ENCODE assay signal across 8 cellular contexts in the genomic region with DNA sequence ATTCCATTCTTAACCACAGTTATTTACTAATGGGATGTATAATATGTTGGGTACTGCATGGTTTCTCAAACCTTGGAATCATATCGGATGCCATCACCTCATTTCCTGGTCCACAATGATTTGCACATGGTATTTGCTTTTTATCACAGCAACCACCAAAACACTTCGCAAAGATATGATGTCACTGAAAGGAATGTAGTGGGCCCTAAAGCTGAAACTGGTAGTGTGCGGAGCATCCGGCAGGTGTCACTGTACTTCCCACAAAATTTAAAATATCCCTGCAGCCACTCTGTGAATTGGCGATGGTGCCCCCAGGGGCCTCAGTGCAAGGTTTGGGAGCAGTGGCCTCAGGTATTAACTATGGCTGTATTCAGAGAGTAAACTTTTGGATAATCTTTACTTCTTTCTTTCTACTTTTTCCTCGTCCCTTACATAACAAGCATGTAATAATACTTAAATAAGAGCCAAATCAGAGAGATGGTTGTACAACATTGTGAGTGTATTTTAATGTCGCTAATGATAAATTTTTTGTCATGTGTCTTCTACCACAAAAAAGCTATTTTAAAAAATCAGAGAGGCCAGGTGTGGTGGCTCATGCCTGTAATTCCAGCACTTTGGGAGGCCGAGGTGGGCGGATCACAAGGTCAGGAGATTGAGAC.
DNase-seq lines count a peak whose midpoint lies in the region; ATAC-seq and TF ChIP-seq lines count a peak whose summit lies in the region.

No MANE protein-coding gene starts in this region.

- no peaks in the 10 kb centered on the region for H3K36me3 ChIP-seq in PC-9 (ENCODE audit: low read depth)
- H3K36me3 ChIP-seq in esophagus muscularis mucosa: no peaks in the 10 kb centered on the region

- WGBS in esophagus muscularis mucosa: 78% methylated on average over 9 of the region's 9 CpGs

- H3K4me2 ChIP-seq in PC-9: no peak overlapping the region

- no peak overlapping the region for H3K27ac ChIP-seq in PC-9
- no peak overlapping the region for H3K27ac ChIP-seq in esophagus muscularis mucosa (replicated peaks in 1 of 4)

- H3F3A ChIP-seq in PC-9 (ENCODE audit: insufficient read depth, low read depth): no peaks in the 10 kb centered on the region

- no peaks in the 10 kb centered on the region for H3K79me2 ChIP-seq in PC-9 (ENCODE audit: low read depth)

- no peak overlapping the region for H3K4me3 Mint-ChIP-seq in osteocyte (ENCODE audit: unreplicated experiment)

- CTCF ChIA-PET in PC-9 (lab: Charles Lee): no interaction called here

- peak overlapping the region; percentile 61 for H3K27ac Mint-ChIP-seq in osteocyte (ENCODE audit: unreplicated experiment)

- peak; percentile 41 for ATAC-seq in GM18868 (IDR thresholded peaks at IDR 0.05; ENCODE audit: unreplicated experiment)
- no peak for ATAC-seq in HG03432 (IDR thresholded peaks at IDR 0.05; ENCODE audit: unreplicated experiment)
- ATAC-seq in HG02642 (IDR thresholded peaks at IDR 0.05; ENCODE audit: poor library complexity, unreplicated experiment): no peak

- DNase-seq in AG08395 (ENCODE audit: low spot score) (peak; percentile 76), PC-9 (peak; percentile 66 to 90), esophagus muscularis mucosa (ENCODE audit: extremely low spot score) (no peak), osteocyte (ENCODE audit: extremely low spot score, unreplicated experiment) (no peak), COR-L47 (lab: John Stamatoyannopoulos, UW) (no peak)

- no peaks in the 10 kb centered on the region for H3K27me3 Mint-ChIP-seq in osteocyte (ENCODE audit: unreplicated experiment)

- H2AFZ ChIP-seq in PC-9: no peak overlapping the region

- H3K27me3 ChIP-seq in PC-9 (ENCODE audit: insufficient read depth, low read depth) (peaks cover 47% of the 10 kb centered on the region), esophagus muscularis mucosa (no peaks in the 10 kb centered on the region)

- H3K4me1 ChIP-seq in PC-9 (replicated peaks; ENCODE audit: insufficient read depth): no peaks in the 10 kb centered on the region
- no peaks in the 10 kb centered on the region for H3K4me1 ChIP-seq in esophagus muscularis mucosa

- no peaks in the 10 kb centered on the region for H3K36me3 Mint-ChIP-seq in osteocyte (ENCODE audit: unreplicated experiment)

- TF ChIP-seq CTCF in PC-9 (conservative IDR thresholded peaks at IDR 0.05) (peak; percentile 85), esophagus muscularis mucosa (IDR thresholded peaks at IDR 0.05) (peak; percentile 24 to 51 (median 25)), osteocyte (IDR thresholded peaks at IDR 0.05) (peak; percentile 78)

- TF ChIP-seq POLR2A in esophagus muscularis mucosa (IDR thresholded peaks at IDR 0.05; ENCODE audit: low read depth): no peak

- POLR2A ChIA-PET in PC-9 (lab: Charles Lee; ENCODE audit: unreplicated experiment): no interaction called here

- peaks cover 5% of the 10 kb centered on the region for H3K4me1 Mint-ChIP-seq in osteocyte (ENCODE audit: unreplicated experiment)

- H3K9me3 ChIP-seq in PC-9 (ENCODE audit: insufficient read depth, low read depth) (no peaks in the 10 kb centered on the region), esophagus muscularis mucosa (no peaks in the 10 kb centered on the region)

- no TSS peak for BruUV-seq in PC-9 (replicated peaks; lab: Mats Ljungman, UMichigan)

- no peaks in the 10 kb centered on the region for H3K9me2 ChIP-seq in PC-9 (ENCODE audit: insufficient read depth)

- H3K4me3 ChIP-seq in PC-9 (no peak overlapping the region), esophagus muscularis mucosa (no peak overlapping the region)

- intact Hi-C loops in PC-9 (cut with micrococcal nuclease; ENCODE audit: unreplicated experiment) (loop anchor here (5.0 kb wide), 1 partner anchor 216 kb away; no protein-coding TSS in a partner anchor), esophagus muscularis mucosa (cut with DNase I) (no loop called here)

- TF ChIP-seq EP300 in esophagus muscularis mucosa (IDR thresholded peaks at IDR 0.05): no peak

- H3K9me3 Mint-ChIP-seq in osteocyte (ENCODE audit: unreplicated experiment): no peaks in the 10 kb centered on the region

- H4K20me1 ChIP-seq in PC-9 (ENCODE audit: insufficient read depth): no peaks in the 10 kb centered on the region

Comparison
In these comparisons a context has a peak if more than half of its experiments do, and no peak if none do; other contexts are left out.
1. DNase-seq: peak in AG08395 (single experiment) and PC-9 (2 of 2); none in esophagus muscularis mucosa (single experiment), osteocyte (single experiment) and COR-L47 (single experiment).
2. CTCF ChIP-seq: peak in every context shown above with its lines; median percentile 85 in PC-9; 78 in osteocyte; 25 in esophagus muscularis mucosa.